16 cellular contexts compared by ENCODE assay signal in genomic region chr1:13714851-13715250, GRCh38. TPM values are rescaled to one million over a fixed set of nuclear protein-coding genes. Genes with fewer than 3 reads are reported as not detected.
DNase-seq lines count a peak whose midpoint lies in the region; ATAC-seq and TF ChIP-seq lines count a peak whose summit lies in the region.
"Had no signal": no experiment of that assay in that cellular context is flagged by ENCODE, and none has a peak within 500 bp of the region (broad histone marks: within the 10 kb centered on the region; RNA-seq: fewer than 3 reads in every experiment).

No MANE protein-coding gene starts in this region.

- H3K9ac ChIP-seq in IMR-90 (ENCODE audit: low read depth, low read length), result no peak overlapping the region
- no peak overlapping the region for H3K9ac ChIP-seq in neural cell (ENCODE audit: low read length)

- no peak overlapping the region for H4K8ac ChIP-seq in IMR-90 (ENCODE audit: low read depth in 2 of 2, low read length in 2 of 2)

- BruUV-seq in IMR-90 (replicated peaks; lab: Mats Ljungman, UMichigan), result no TSS peak

- H3K4me2 ChIP-seq in IMR-90 (ENCODE audit: low read depth, low read length), result no peak overlapping the region
- H3K4me2 ChIP-seq in neural cell (ENCODE audit: low read length), result no peak overlapping the region

- DNase-seq in CD14-positive monocyte (ENCODE audit: low spot score) (no peak), IMR-90 (no peak), chondrocyte (ENCODE audit: low spot score) (no peak)
- no peak for DNase-seq in stimulated activated naive B cell treated with anti-CD40 and anti-IgM and Interleukin-4, amounts not matched to agents 10 μg/mL and 1 μg/mL and 100 μg/mL, for 72 hours
- DNase-seq in T-helper 2 cell treated with Interferon-gamma antibody and Interleukin-4, amounts not matched to agents 5 μg/mL and 100 μg/mL, for 36 hours (ENCODE audit: low spot score), result no peak
- DNase-seq in activated naive CD4-positive, alpha-beta T cell treated with anti-CD3 and anti-CD28 coated beads, Interleukin-2, amount 50 U/mL, for 72 hours (ENCODE audit: low spot score in 2 of 2), result no peak
- DNase-seq: activated CD4-positive, alpha-beta T cell treated with anti-CD3 and anti-CD28 coated beads, Interleukin-2, amount 10 ng/mL, durations not matched to agents 24 days and 14 days; activated T-cell treated with anti-CD3 and anti-CD28 coated beads, Interleukin-2, amount 50 U/mL, for 1 hour; CD4-positive, CD25-positive, alpha-beta regulatory T cell; NCI-H1092 treated with DMSO at 0.1 percent for 48 hours; NCI-H2227 treated with DMSO at 0.1 percent for 48 hours; stimulated activated CD4-positive, alpha-beta T cell treated with anti-CD3 and anti-CD28 coated beads, Interleukin-4, amount 100 ng/mL, for 4 hours; stimulated activated naive CD4-positive, alpha-beta T cell treated with Interleukin-2 at 50 U/mL for 16 hours; T-cell had no signal

- H2BK15ac ChIP-seq in IMR-90 (ENCODE audit: low read depth, low read length), result no peak overlapping the region

- no peak overlapping the region for H2AK9ac ChIP-seq in IMR-90 (replicated peaks; ENCODE audit: low read depth, low read length, poor library complexity)

- ATAC-seq in IMR-90 (ENCODE audit: low read depth) (no peak), GM18505 (IDR thresholded peaks at IDR 0.05; ENCODE audit: unreplicated experiment) (no peak)
- ATAC-seq in stimulated activated naive B cell treated with anti-CD40 and anti-IgM and Interleukin-4, amounts not matched to agents 10 μg/mL and 1 μg/mL and 100 μg/mL, for 72 hours (replicated peaks), result no peak
- no peak for ATAC-seq in activated naive CD4-positive, alpha-beta T cell treated with anti-CD3 and anti-CD28 coated beads, Interleukin-2, amount 50 U/mL, for 72 hours
- ATAC-seq: T-cell had no signal

- no peaks in the 10 kb centered on the region for H3K27me3 ChIP-seq in IMR-90 (ENCODE audit: control insufficient read depth, insufficient read depth, low read length)
- H3K27me3 ChIP-seq in neural cell (ENCODE audit: insufficient read depth, low read depth, low read length), result no peaks in the 10 kb centered on the region

- no peaks in the 10 kb centered on the region for H3K9me1 ChIP-seq in IMR-90 (ENCODE audit: insufficient read depth, low read length)

- H3K9me3 ChIP-seq in IMR-90 (ENCODE audit: control insufficient read depth, insufficient read depth, low read length) (no peaks in the 10 kb centered on the region), neural cell (ENCODE audit: low read length) (no peaks in the 10 kb centered on the region)

- H3K27me3 Mint-ChIP-seq in CD14-positive monocyte (ENCODE audit: low read depth in 3 of 3) (no peaks in the 10 kb centered on the region), chondrocyte (ENCODE audit: low read depth) (no peaks in the 10 kb centered on the region)
- no peaks in the 10 kb centered on the region for H3K27me3 Mint-ChIP-seq in stimulated activated naive B cell treated with anti-CD40 and anti-IgM and Interleukin-4, amounts not matched to agents 10 μg/mL and 1 μg/mL and 100 μg/mL, for 72 hours
- H3K27me3 Mint-ChIP-seq in T-helper 2 cell treated with Interferon-gamma antibody and Interleukin-4, amounts not matched to agents 5 μg/mL and 100 μg/mL, for 36 hours (ENCODE audit: low read depth), result no peaks in the 10 kb centered on the region
- H3K27me3 Mint-ChIP-seq: activated CD4-positive, alpha-beta T cell treated with anti-CD3 and anti-CD28 coated beads, Interleukin-2, amount 10 ng/mL, durations not matched to agents 24 days and 14 days; CD4-positive, CD25-positive, alpha-beta regulatory T cell; T-cell had no signal

- H3K56ac ChIP-seq in IMR-90 (ENCODE audit: extremely low read depth, insufficient read depth, low read length), result no peak overlapping the region

- CTCF ChIA-PET in IMR-90 (lab: Yijun Ruan, JAX), result interaction anchor here (0.9 to 1.7 kb wide), 2 partner anchors 10 to 41 kb away, joined by 3 to 5 read pairs; no protein-coding TSS in a partner anchor

- no peak overlapping the region for H3K4me3 Mint-ChIP-seq in CD14-positive monocyte
- H3K4me3 Mint-ChIP-seq in chondrocyte (ENCODE audit: unreplicated experiment), result no peak overlapping the region
- H3K4me3 Mint-ChIP-seq in stimulated activated naive B cell treated with anti-CD40 and anti-IgM and Interleukin-4, amounts not matched to agents 10 μg/mL and 1 μg/mL and 100 μg/mL, for 72 hours, result no peak overlapping the region
- no peak overlapping the region for H3K4me3 Mint-ChIP-seq in T-helper 2 cell treated with Interferon-gamma antibody and Interleukin-4, amounts not matched to agents 5 μg/mL and 100 μg/mL, for 36 hours
- H3K4me3 Mint-ChIP-seq: activated CD4-positive, alpha-beta T cell treated with anti-CD3 and anti-CD28 coated beads, Interleukin-2, amount 10 ng/mL, durations not matched to agents 24 days and 14 days; CD4-positive, CD25-positive, alpha-beta regulatory T cell; T-cell had no signal

- no peak overlapping the region for H2AK5ac ChIP-seq in IMR-90 (ENCODE audit: low read depth, low read length)

- dilution Hi-C loops in IMR-90 (cut with HindIII; ENCODE audit: low sequenced_read_pairs, unreplicated experiment), result no loop called here

- no peaks in the 10 kb centered on the region for H3K9me2 ChIP-seq in neural cell (ENCODE audit: insufficient read depth, low read length)

- WGBS in IMR-90 (ENCODE audit: extremely low coverage in 2 of 2, insufficient read length in 1 of 2), 2 experiments, result no CpG with 5 or more reads among the region's 3 CpGs

- H4K20me1 ChIP-seq in IMR-90 (ENCODE audit: insufficient read depth, low read length) (no peaks in the 10 kb centered on the region; the same call in 1 of the 2 replicates), neural cell (ENCODE audit: insufficient read depth) (no peaks in the 10 kb centered on the region)

- H3K4ac ChIP-seq in IMR-90 (ENCODE audit: low read depth, low read length), result no peak overlapping the region

- H3K9me3 Mint-ChIP-seq in CD14-positive monocyte (no peaks in the 10 kb centered on the region), chondrocyte (ENCODE audit: low read depth) (no peaks in the 10 kb centered on the region)
- peaks cover 0 to 2% of the 10 kb centered on the region in 2 donors for H3K9me3 Mint-ChIP-seq in stimulated activated naive B cell treated with anti-CD40 and anti-IgM and Interleukin-4, amounts not matched to agents 10 μg/mL and 1 μg/mL and 100 μg/mL, for 72 hours
- no peaks in the 10 kb centered on the region for H3K9me3 Mint-ChIP-seq in T-helper 2 cell treated with Interferon-gamma antibody and Interleukin-4, amounts not matched to agents 5 μg/mL and 100 μg/mL, for 36 hours
- peaks cover 0 to 4% of the 10 kb centered on the region in 2 donors for H3K9me3 Mint-ChIP-seq in activated naive CD4-positive, alpha-beta T cell treated with anti-CD3 and anti-CD28 coated beads, Interleukin-2, amount 50 U/mL, for 72 hours
- H3K9me3 Mint-ChIP-seq: activated CD4-positive, alpha-beta T cell treated with anti-CD3 and anti-CD28 coated beads, Interleukin-2, amount 10 ng/mL, durations not matched to agents 24 days and 14 days had no signal

- no peak overlapping the region for H3K14ac ChIP-seq in IMR-90 (replicated peaks; ENCODE audit: low read depth, low read length)

- H3K23ac ChIP-seq in IMR-90 (ENCODE audit: low read depth, low read length), result no peak overlapping the region

- no peak overlapping the region for H2BK120ac ChIP-seq in IMR-90 (ENCODE audit: low read depth, low read length)

- H3K18ac ChIP-seq in IMR-90 (ENCODE audit: low read depth, low read length), result no peak overlapping the region

- H2BK5ac ChIP-seq in IMR-90 (ENCODE audit: low read depth, low read length, poor library complexity, severe bottlenecking), result no peak overlapping the region

- TF ChIP-seq RAD21 in IMR-90 (IDR thresholded peaks at IDR 0.05; ENCODE audit: low read length) (no peak), neural cell (conservative IDR thresholded peaks at IDR 0.05) (no peak)

- H3K36me3 ChIP-seq in IMR-90 (ENCODE audit: control insufficient read depth, insufficient read depth, low read length) (no peaks in the 10 kb centered on the region), neural cell (ENCODE audit: insufficient read depth, low read length) (no peaks in the 10 kb centered on the region)

- H3K27ac Mint-ChIP-seq in CD14-positive monocyte (no peak overlapping the region), chondrocyte (ENCODE audit: unreplicated experiment) (no peak overlapping the region)
- H3K27ac Mint-ChIP-seq in stimulated activated naive B cell treated with anti-CD40 and anti-IgM and Interleukin-4, amounts not matched to agents 10 μg/mL and 1 μg/mL and 100 μg/mL, for 72 hours, result no peak overlapping the region
- H3K27ac Mint-ChIP-seq in T-helper 2 cell treated with Interferon-gamma antibody and Interleukin-4, amounts not matched to agents 5 μg/mL and 100 μg/mL, for 36 hours, result no peak overlapping the region
- H3K27ac Mint-ChIP-seq in activated naive CD4-positive, alpha-beta T cell treated with anti-CD3 and anti-CD28 coated beads, Interleukin-2, amount 50 U/mL, for 72 hours, result no peak overlapping the region
- H3K27ac Mint-ChIP-seq: activated CD4-positive, alpha-beta T cell treated with anti-CD3 and anti-CD28 coated beads, Interleukin-2, amount 10 ng/mL, durations not matched to agents 24 days and 14 days had no signal

- no peak for TF ChIP-seq POLR2A in IMR-90 (IDR thresholded peaks at IDR 0.05; ENCODE audit: low read depth, low read length)
- no peak for TF ChIP-seq POLR2A in GM18505 (IDR thresholded peaks at IDR 0.05; ENCODE audit: borderline replicate concordance, extremely low read depth, insufficient read depth, insufficient read length)

- TF ChIP-seq CTCF in CD14-positive monocyte (IDR thresholded peaks at IDR 0.05) (peak; percentile 72), IMR-90 (conservative IDR thresholded peaks at IDR 0.05; ENCODE audit: low read depth, low read length) (peak; percentile 20; the same call in 1 of the 2 replicates), chondrocyte (IDR thresholded peaks at IDR 0.05) (peak; percentile 71), neural cell (IDR thresholded peaks at IDR 0.05; ENCODE audit: poor library complexity, severe bottlenecking) (peak; percentile 28)

- no peak for TF ChIP-seq EP300 in neural cell (conservative IDR thresholded peaks at IDR 0.05; ENCODE audit: poor library complexity, severe bottlenecking)

- H3K4me1 Mint-ChIP-seq in CD14-positive monocyte (peaks cover 31% of the 10 kb centered on the region), chondrocyte (ENCODE audit: low read depth) (peaks cover 10% of the 10 kb centered on the region)
- H3K4me1 Mint-ChIP-seq in stimulated activated naive B cell treated with anti-CD40 and anti-IgM and Interleukin-4, amounts not matched to agents 10 μg/mL and 1 μg/mL and 100 μg/mL, for 72 hours, result peaks cover 38 to 61% of the 10 kb centered on the region in 2 donors
- peaks cover 7% of the 10 kb centered on the region for H3K4me1 Mint-ChIP-seq in T-helper 2 cell treated with Interferon-gamma antibody and Interleukin-4, amounts not matched to agents 5 μg/mL and 100 μg/mL, for 36 hours (ENCODE audit: low read depth)

- peaks cover 6 to 11% of the 10 kb centered on the region in 2 experiments; a peak in 2 of 4 replicates for H3K79me1 ChIP-seq in IMR-90 (ENCODE audit: low read depth in 1 of 2, low read length in 2 of 2)

- POLR2A ChIA-PET in IMR-90 (lab: Charles Lee; ENCODE audit: unreplicated experiment), result interaction anchor here (0.7 kb wide), 1 partner anchor 1364 kb away, joined by 3 read pairs; no protein-coding TSS in a partner anchor

- H2AFZ ChIP-seq in IMR-90 (replicated peaks; ENCODE audit: low read length, poor library complexity), result no peak overlapping the region
- no peak overlapping the region for H2AFZ ChIP-seq in neural cell (ENCODE audit: low read depth, low read length)

- in situ Hi-C loops in IMR-90 (cut with MboI; ENCODE audit: low sequenced_read_pairs), result no loop called here

- no peak overlapping the region for H2BK20ac ChIP-seq in IMR-90 (ENCODE audit: low read depth, low read length)

- H3F3A ChIP-seq in neural cell (ENCODE audit: insufficient read depth, low read length, poor library complexity, severe bottlenecking), result no peaks in the 10 kb centered on the region

- H3K27ac ChIP-seq in IMR-90 (ENCODE audit: insufficient read depth, low read length) (no peak overlapping the region), neural cell (ENCODE audit: low read length) (no peak overlapping the region)

- no peak overlapping the region for H4K91ac ChIP-seq in IMR-90 (ENCODE audit: insufficient read depth, low read depth, low read length)

- intact Hi-C loops in CD14-positive monocyte (cut with micrococcal nuclease), result no loop called here
- intact Hi-C loops in IMR-90 (cut with micrococcal nuclease), result no loop called here

- peaks cover 7% of the 10 kb centered on the region for H3K79me2 ChIP-seq in neural cell (replicated peaks; ENCODE audit: insufficient read depth, low read length)

- no peak overlapping the region for H3K4me3 ChIP-seq in IMR-90 (ENCODE audit: insufficient read depth, low read depth, low read length)
- no peak overlapping the region for H3K4me3 ChIP-seq in neural cell (ENCODE audit: low read length)

- H4K5ac ChIP-seq in IMR-90 (ENCODE audit: low read depth, low read length), result no peak overlapping the region

- peaks cover 11 to 16% of the 10 kb centered on the region in 2 donors for H3K36me3 Mint-ChIP-seq in CD14-positive monocyte
- H3K36me3 Mint-ChIP-seq in chondrocyte (ENCODE audit: low read depth), result no peaks in the 10 kb centered on the region
- H3K36me3 Mint-ChIP-seq in stimulated activated naive B cell treated with anti-CD40 and anti-IgM and Interleukin-4, amounts not matched to agents 10 μg/mL and 1 μg/mL and 100 μg/mL, for 72 hours, result peaks cover 24 to 39% of the 10 kb centered on the region in 2 donors
- peaks cover 4% of the 10 kb centered on the region for H3K36me3 Mint-ChIP-seq in T-helper 2 cell treated with Interferon-gamma antibody and Interleukin-4, amounts not matched to agents 5 μg/mL and 100 μg/mL, for 36 hours (ENCODE audit: low read depth)
- H3K36me3 Mint-ChIP-seq in activated naive CD4-positive, alpha-beta T cell treated with anti-CD3 and anti-CD28 coated beads, Interleukin-2, amount 50 U/mL, for 72 hours, result peaks cover 0 to 15% of the 10 kb centered on the region in 2 donors

- no peaks in the 10 kb centered on the region; the same call in 1 of the 2 replicates for H3K4me1 ChIP-seq in IMR-90 (ENCODE audit: control insufficient read depth, insufficient read depth, low read length)

RNA-seq across cellular contexts. Expression of gene PRDM2, which starts 14.9 kb away (rescaled TPM):
- 1 to 10 TPM; 4.1 to 7.6 TPM for polyA plus RNA-seq in CD14-positive monocyte
- 3.4 and 4.7 TPM in 2 replicates for total RNA-seq in IMR-90 (2012; rRNA removed)
- polyA plus RNA-seq in IMR-90 (2012; rRNA removed), result 8.4 and 8.9 TPM in 2 replicates
- 3.6 and 5.6 TPM in 2 replicates for polyA plus RNA-seq in IMR-90 (2012; cell fraction: cytosol; rRNA removed)
- polyA plus RNA-seq in IMR-90 (2012; cell fraction: nucleus; rRNA removed; ENCODE audit: low replicate concordance), result 15.1 and 38.5 TPM in 2 replicates
- 35.6 to 46.8 TPM (median 36.8 TPM) in 3 replicates for total RNA-seq in chondrocyte
- polyA plus RNA-seq in neural cell, result 10.7 TPM in 2 replicates
- 31.7 and 43.2 TPM in 2 replicates for polyA minus RNA-seq in neural cell
- total RNA-seq in activated naive CD4-positive, alpha-beta T cell treated with anti-CD3 and anti-CD28 coated beads, Interleukin-2, amount 50 U/mL, for 72 hours, result 10 to 100 TPM; 44.0 to 64.3 TPM

Comparison
In these comparisons a context has a peak if more than half of its experiments do, and no peak if none do; other contexts are left out.
1. CTCF ChIP-seq: peak in every context shown above with its lines; median percentile 72 in CD14-positive monocyte; 71 in chondrocyte; 28 in neural cell; 20 in IMR-90.